18 cellular contexts compared by ENCODE assay signal in genomic region chrX:139815771-139816170, GRCh38.
DNase-seq lines count a peak whose midpoint lies in the region; ATAC-seq, FAIRE-seq and TF ChIP-seq lines count a peak whose summit lies in the region.
"Had no signal": no experiment of that assay in that cellular context is flagged by ENCODE, and none has a peak within 500 bp of the region (broad histone marks: within the 10 kb centered on the region; RNA-seq: fewer than 3 reads in every experiment).

No MANE protein-coding gene starts in this region.

- ATAC-seq in CD4-positive, CD25-positive, alpha-beta regulatory T cell (ENCODE audit: low read depth in 2 of 2): no peak
- ATAC-seq in central memory CD8-positive, alpha-beta T cell (replicated peaks; ENCODE audit: extremely low read depth, poor library complexity, severe bottlenecking): no peak
- ATAC-seq in naive thymus-derived CD4-positive, alpha-beta T cell: no peak
- ATAC-seq in left ventricle myocardium superior: no peak
- ATAC-seq: GM23338 had no signal

- no peak for TF ChIP-seq POLR2A in GM12891 (IDR thresholded peaks at IDR 0.05; ENCODE audit: low read depth, low read length)

- H3K36me3 Mint-ChIP-seq in CD4-positive, CD25-positive, alpha-beta regulatory T cell: peaks cover 13% of the 10 kb centered on the region
- peaks cover 13% of the 10 kb centered on the region for H3K36me3 Mint-ChIP-seq in central memory CD8-positive, alpha-beta T cell (ENCODE audit: insufficient read depth)
- H3K36me3 Mint-ChIP-seq in naive thymus-derived CD4-positive, alpha-beta T cell: peaks cover 0 to 27% (median 23%) of the 10 kb centered on the region in 5 donors

- CTCF ChIA-PET in naive thymus-derived CD4-positive, alpha-beta T cell (lab: Charles Lee): no interaction called here

- H3K4me3 ChIP-seq in CD4-positive, CD25-positive, alpha-beta regulatory T cell (ENCODE audit: low read depth, low read length): peak overlapping the region; percentile 41
- no peak overlapping the region for H3K4me3 ChIP-seq in naive thymus-derived CD4-positive, alpha-beta T cell (ENCODE audit: low read length)
- no peak overlapping the region for H3K4me3 ChIP-seq in coronary artery
- H3K4me3 ChIP-seq: BLaER1 treated with 17β-estradiol and CSF1 and Interleukin-3, amounts not matched to agents 10 nM and 100 nM; GM23338; SJCRH30 had no signal

- H3K27me3 ChIP-seq in CD4-positive, CD25-positive, alpha-beta regulatory T cell (ENCODE audit: control insufficient read depth, insufficient read depth, low read length): no peaks in the 10 kb centered on the region
- no peaks in the 10 kb centered on the region for H3K27me3 ChIP-seq in naive thymus-derived CD4-positive, alpha-beta T cell (ENCODE audit: control insufficient read depth in 2 of 2, insufficient read depth in 2 of 2, low read length in 2 of 2)
- H3K27me3 ChIP-seq: SJCRH30 had no signal

- intact Hi-C loops in naive thymus-derived CD4-positive, alpha-beta T cell (cut with micrococcal nuclease): loop anchor here in 1 of 2 donors (1.0 to 5.0 kb wide), 2 partner anchors 14 to 117 kb away; partner anchors contain the start of gene ATP11C
- intact Hi-C loops in left ventricle myocardium superior (cut with micrococcal nuclease): no loop called here

- DNase-seq in CD4-positive, CD25-positive, alpha-beta regulatory T cell: no peak
- DNase-seq in GM12891 (ENCODE audit: insufficient read length, low spot score) (no peak), left ventricle myocardium superior (no peak), coronary artery (ENCODE audit: low spot score) (no peak), D341Med (ENCODE audit: low spot score) (no peak)
- no peak for DNase-seq in central memory CD8-positive, alpha-beta T cell (ENCODE audit: low spot score in 2 of 2)
- no peak for DNase-seq in naive thymus-derived CD4-positive, alpha-beta T cell
- DNase-seq in stimulated activated naive CD4-positive, alpha-beta T cell treated with Interleukin-2 at 50 U/mL for 16 hours (lab: John Stamatoyannopoulos, UW): no peak
- DNase-seq: DMS79, MM.1S, NCI-H1092, NCI-H1436 treated with DMSO at 0.1 percent for 48 hours, NCI-H2029, NCI-H345, NCI-H524 treated with DMSO at 0.1 percent for 48 hours, SJCRH30 had no signal

- peaks cover 0 to 1% (median 0%) of the 10 kb centered on the region in 7 donors for H3K9me3 Mint-ChIP-seq in CD4-positive, CD25-positive, alpha-beta regulatory T cell
- H3K9me3 Mint-ChIP-seq in central memory CD8-positive, alpha-beta T cell: no peaks in the 10 kb centered on the region
- H3K9me3 Mint-ChIP-seq in naive thymus-derived CD4-positive, alpha-beta T cell: no peaks in the 10 kb centered on the region
- H3K9me3 Mint-ChIP-seq: GM23338 had no signal

- POLR2A ChIA-PET in naive thymus-derived CD4-positive, alpha-beta T cell (lab: Charles Lee): interaction anchor here (1.2 kb wide), 1 partner anchor 116 kb away, joined by 3 read pairs; no protein-coding TSS in a partner anchor

- peaks cover 6 to 32% (median 23%) of the 10 kb centered on the region in 4 donors for H3K4me1 Mint-ChIP-seq in CD4-positive, CD25-positive, alpha-beta regulatory T cell
- peaks cover 27% of the 10 kb centered on the region for H3K4me1 Mint-ChIP-seq in central memory CD8-positive, alpha-beta T cell
- H3K4me1 Mint-ChIP-seq in naive thymus-derived CD4-positive, alpha-beta T cell: peaks cover 10 to 38% (median 26%) of the 10 kb centered on the region in 7 donors

- no peak overlapping the region for H3K4me3 Mint-ChIP-seq in CD4-positive, CD25-positive, alpha-beta regulatory T cell
- no peak overlapping the region for H3K4me3 Mint-ChIP-seq in central memory CD8-positive, alpha-beta T cell
- peak overlapping the region in 4 of 10 donors; percentile 23 to 58 (median 37) for H3K4me3 Mint-ChIP-seq in naive thymus-derived CD4-positive, alpha-beta T cell
- H3K4me3 Mint-ChIP-seq: GM23338 had no signal

- H3K27ac ChIP-seq in CD4-positive, CD25-positive, alpha-beta regulatory T cell (ENCODE audit: insufficient read depth, low read length, poor library complexity, severe bottlenecking): no peak overlapping the region
- H3K27ac ChIP-seq in naive thymus-derived CD4-positive, alpha-beta T cell (ENCODE audit: low read depth, low read length): no peak overlapping the region
- no peak overlapping the region for H3K27ac ChIP-seq in coronary artery
- H3K27ac ChIP-seq: BLaER1 treated with 17β-estradiol and CSF1 and Interleukin-3, amounts not matched to agents 10 nM and 100 nM; SJCRH30 had no signal

- no peaks in the 10 kb centered on the region for H3K27me3 Mint-ChIP-seq in CD4-positive, CD25-positive, alpha-beta regulatory T cell
- H3K27me3 Mint-ChIP-seq in central memory CD8-positive, alpha-beta T cell: no peaks in the 10 kb centered on the region
- no peaks in the 10 kb centered on the region for H3K27me3 Mint-ChIP-seq in naive thymus-derived CD4-positive, alpha-beta T cell

- no peak for TF ChIP-seq CTCF in coronary artery (IDR thresholded peaks at IDR 0.05)

- peaks cover 3% of the 10 kb centered on the region for H3K36me3 ChIP-seq in CD4-positive, CD25-positive, alpha-beta regulatory T cell (ENCODE audit: control insufficient read depth, insufficient read depth, low read length)
- peaks cover 0 to 4% (median 0%) of the 10 kb centered on the region in 3 experiments for H3K36me3 ChIP-seq in naive thymus-derived CD4-positive, alpha-beta T cell (ENCODE audit: control insufficient read depth in 2 of 3, insufficient read depth in 3 of 3, low read length in 3 of 3)
- H3K36me3 ChIP-seq: SJCRH30 had no signal

- FAIRE-seq in GM12891 (lab: Jason Lieb, UNC): peak; percentile 26

- H3K4me1 ChIP-seq in CD4-positive, CD25-positive, alpha-beta regulatory T cell (ENCODE audit: control insufficient read depth, insufficient read depth, low read length, poor library complexity, severe bottlenecking): peaks cover 14% of the 10 kb centered on the region
- peaks cover 3 to 13% of the 10 kb centered on the region in 2 donors for H3K4me1 ChIP-seq in naive thymus-derived CD4-positive, alpha-beta T cell (ENCODE audit: control insufficient read depth in 2 of 2, insufficient read depth in 2 of 2, low read length in 2 of 2)
- H3K4me1 ChIP-seq: SJCRH30 had no signal

- no peaks in the 10 kb centered on the region for H3K9me3 ChIP-seq in CD4-positive, CD25-positive, alpha-beta regulatory T cell (ENCODE audit: control insufficient read depth in 2 of 2, low read length in 2 of 2)
- no peaks in the 10 kb centered on the region for H3K9me3 ChIP-seq in naive thymus-derived CD4-positive, alpha-beta T cell (ENCODE audit: control insufficient read depth in 2 of 3, low read length in 3 of 3)
- H3K9me3 ChIP-seq: BLaER1 treated with 17β-estradiol and CSF1 and Interleukin-3, amounts not matched to agents 10 nM and 100 nM; SJCRH30 had no signal

- peak overlapping the region in 1 of 3 donors; percentile 59 for H3K27ac Mint-ChIP-seq in CD4-positive, CD25-positive, alpha-beta regulatory T cell
- H3K27ac Mint-ChIP-seq in central memory CD8-positive, alpha-beta T cell (ENCODE audit: low read depth): peak overlapping the region; percentile 36
- peak overlapping the region in 6 of 9 donors; percentile 39 to 84 (median 47) for H3K27ac Mint-ChIP-seq in naive thymus-derived CD4-positive, alpha-beta T cell

TF ChIP-seq in GM12891, 5 proteins besides CTCF, POLR2A, EP300 and RAD21:
- TF ChIP-seq POLR2AphosphoS5 (IDR thresholded peaks at IDR 0.05; ENCODE audit: low read depth, low read length): no peak
- TF ChIP-seq PAX5 (IDR thresholded peaks at IDR 0.05; ENCODE audit: insufficient read depth, low read length, severe bottlenecking): no peak
- TF ChIP-seq SPI1 (IDR thresholded peaks at IDR 0.05; ENCODE audit: low read depth, low read length): no peak
- TF ChIP-seq TAF1 (IDR thresholded peaks at IDR 0.05; ENCODE audit: low read depth, low read length): no peak
- no peak for TF ChIP-seq POU2F2 (IDR thresholded peaks at IDR 0.05; ENCODE audit: low read depth, low read length)
